Comparison of ENCODE assay signal across 1 cellular context in genomic region chr10:61140765-61141392, GRCh38.
TF ChIP-seq lines count a peak whose summit lies in the region.

No MANE protein-coding gene starts in this region.

TF ChIP-seq in IMR-90, 13 proteins besides CTCF, POLR2A, EP300 and RAD21 (continued from another document):
- TF ChIP-seq, protein P1, sequence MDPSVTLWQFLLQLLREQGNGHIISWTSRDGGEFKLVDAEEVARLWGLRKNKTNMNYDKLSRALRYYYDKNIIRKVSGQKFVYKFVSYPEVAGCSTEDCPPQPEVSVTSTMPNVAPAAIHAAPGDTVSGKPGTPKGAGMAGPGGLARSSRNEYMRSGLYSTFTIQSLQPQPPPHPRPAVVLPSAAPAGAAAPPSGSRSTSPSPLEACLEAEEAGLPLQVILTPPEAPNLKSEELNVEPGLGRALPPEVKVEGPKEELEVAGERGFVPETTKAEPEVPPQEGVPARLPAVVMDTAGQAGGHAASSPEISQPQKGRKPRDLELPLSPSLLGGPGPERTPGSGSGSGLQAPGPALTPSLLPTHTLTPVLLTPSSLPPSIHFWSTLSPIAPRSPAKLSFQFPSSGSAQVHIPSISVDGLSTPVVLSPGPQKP (IDR thresholded peaks at IDR 0.05; ENCODE audit: borderline replicate concordance, low read depth, low read length) = no peak
- TF ChIP-seq NFE2L2 (IDR thresholded peaks at IDR 0.05; ENCODE audit: low read depth, low read length) (no peak), MXI1 (IDR thresholded peaks at IDR 0.05; ENCODE audit: borderline replicate concordance, low read depth, low read length) (no peak)
TF ChIP-seq in IMR-90: peak in this region for 1.
